In the genomic region with DNA sequence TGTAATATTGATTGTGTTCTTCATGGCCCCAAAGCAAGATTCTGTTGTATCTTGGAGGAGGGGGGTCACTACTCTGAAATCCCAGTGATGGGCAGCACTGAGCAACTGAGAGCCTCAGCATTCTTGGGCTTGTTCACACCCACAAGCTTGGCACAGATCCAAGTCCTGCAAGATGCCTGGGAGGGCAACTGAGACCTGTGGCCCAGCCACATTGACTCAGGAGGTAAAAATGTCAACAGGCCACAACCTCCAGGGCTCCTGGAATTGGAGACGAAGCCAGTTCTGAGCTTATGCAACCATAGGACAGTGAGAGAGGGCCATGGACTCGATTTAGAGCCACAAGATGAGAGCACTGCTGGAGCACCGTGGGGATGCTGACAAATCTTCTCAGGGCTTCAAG, we compare ENCODE assay signal across 11 cellular contexts. TPM values are rescaled to one million over a fixed set of nuclear protein-coding genes. Genes with fewer than 3 reads are reported as not detected.
DNase-seq lines count a peak whose midpoint lies in the region; ATAC-seq and TF ChIP-seq lines count a peak whose summit lies in the region.
"Had no signal": no experiment of that assay in that cellular context is flagged by ENCODE, and none has a peak within 500 bp of the region (broad histone marks: within the 10 kb centered on the region; RNA-seq: fewer than 3 reads in every experiment).

No MANE protein-coding gene starts in this region.

- H3K9me3 ChIP-seq in neural progenitor cell (ENCODE audit: low read depth): no peaks in the 10 kb centered on the region
- peaks cover 0 to 11% (median 2%) of the 10 kb centered on the region in 4 donors for H3K9me3 ChIP-seq in Peyer's patch

- H2AFZ ChIP-seq in neural progenitor cell (replicated peaks): no peak overlapping the region

- peaks cover 13% of the 10 kb centered on the region for H3F3A ChIP-seq in neural progenitor cell (ENCODE audit: low read depth)

- H3K27me3 ChIP-seq in neural progenitor cell: no peaks in the 10 kb centered on the region
- H3K27me3 ChIP-seq in Peyer's patch: no peaks in the 10 kb centered on the region

- H3K4me1 ChIP-seq in neural progenitor cell (no peaks in the 10 kb centered on the region), Peyer's patch (peaks cover 0 to 14% (median 0%) of the 10 kb centered on the region in 4 donors)

- no peak overlapping the region for H3K27ac Mint-ChIP-seq in neural progenitor cell
- H3K27ac Mint-ChIP-seq: activated naive CD8-positive, alpha-beta T cell; mesothelial cell of epicardium had no signal

- no peak overlapping the region for H3K4me3 ChIP-seq in neural progenitor cell
- H3K4me3 ChIP-seq in Peyer's patch: no peak overlapping the region

- H3K4me2 ChIP-seq in neural progenitor cell: no peak overlapping the region

- TF ChIP-seq CTCF in neural progenitor cell (IDR thresholded peaks at IDR 0.05) (no peak), Peyer's patch (IDR thresholded peaks at IDR 0.05) (peak in 2 of 6 experiments; percentile 8 to 22)

- no peak for ATAC-seq in GM19463 (IDR thresholded peaks at IDR 0.05; ENCODE audit: unreplicated experiment)

- peaks cover 11% of the 10 kb centered on the region for H3K36me3 Mint-ChIP-seq in neural progenitor cell
- H3K36me3 Mint-ChIP-seq: activated naive CD8-positive, alpha-beta T cell had no signal

- H3K27ac ChIP-seq in neural progenitor cell (no peak overlapping the region), Peyer's patch (no peak overlapping the region)

- H3K27me3 Mint-ChIP-seq in neural progenitor cell (ENCODE audit: insufficient read depth, low read depth): peaks cover 9% of the 10 kb centered on the region

- peaks cover 14% of the 10 kb centered on the region for H3K9me3 Mint-ChIP-seq in neural progenitor cell

- DNase-seq in EH (ENCODE audit: low read depth) (peak; percentile 90), NCI-H226 (peak; percentile 67), dedifferentiated amniotic fluid mesenchymal stem cell (ENCODE audit: extremely low spot score) (peak; percentile 36), neural progenitor cell (ENCODE audit: low spot score) (no peak), NCI-H1048 (lab: John Stamatoyannopoulos, UW) (no peak), Peyer's patch (no peak), NCI-H146 treated with DMSO at 0.1 percent for 48 hours (lab: John Stamatoyannopoulos, UW; ENCODE audit: unreplicated experiment) (no peak)
- DNase-seq: GDM1 had no signal

- no peak for TF ChIP-seq POLR2A in Peyer's patch (IDR thresholded peaks at IDR 0.05)

- peak overlapping the region; percentile 52 for H3K4me3 Mint-ChIP-seq in neural progenitor cell
- H3K4me3 Mint-ChIP-seq: activated naive CD8-positive, alpha-beta T cell; mesothelial cell of epicardium had no signal

- peaks cover 11% of the 10 kb centered on the region for H4K20me1 ChIP-seq in neural progenitor cell (ENCODE audit: low read depth)

- H3K4me1 Mint-ChIP-seq in neural progenitor cell: peaks cover 13% of the 10 kb centered on the region

- H3K79me2 ChIP-seq in neural progenitor cell (ENCODE audit: low read depth): peaks cover 22% of the 10 kb centered on the region

- H3K36me3 ChIP-seq in neural progenitor cell (no peaks in the 10 kb centered on the region), Peyer's patch (no peaks in the 10 kb centered on the region)

- no peak overlapping the region for H3K9ac ChIP-seq in neural progenitor cell

RNA-seq across cellular contexts. Expression of a gene that starts 3.1 kb away (rescaled TPM):
- 67.0 and 72.6 TPM in 2 replicates for total RNA-seq in neural progenitor cell (ENCODE audit: low replicate concordance)
- 100 to 1,000 TPM in 2 of 4 donors, 10 to 100 TPM in 2; 42.0 to 117 (median 92.2) TPM for total RNA-seq in Peyer's patch

Comparison
In these comparisons a context has a peak if more than half of its experiments do, and no peak if none do; other contexts are left out.
1. DNase-seq: peak in EH (single experiment), NCI-H226 (single experiment) and dedifferentiated amniotic fluid mesenchymal stem cell (single experiment); none in neural progenitor cell (single experiment), NCI-H1048 (single experiment), Peyer's patch (0 of 3) and NCI-H146 treated with DMSO at 0.1 percent for 48 hours (single experiment).